Comparison of ENCODE assay signal across 1 cellular context in the genomic region with DNA sequence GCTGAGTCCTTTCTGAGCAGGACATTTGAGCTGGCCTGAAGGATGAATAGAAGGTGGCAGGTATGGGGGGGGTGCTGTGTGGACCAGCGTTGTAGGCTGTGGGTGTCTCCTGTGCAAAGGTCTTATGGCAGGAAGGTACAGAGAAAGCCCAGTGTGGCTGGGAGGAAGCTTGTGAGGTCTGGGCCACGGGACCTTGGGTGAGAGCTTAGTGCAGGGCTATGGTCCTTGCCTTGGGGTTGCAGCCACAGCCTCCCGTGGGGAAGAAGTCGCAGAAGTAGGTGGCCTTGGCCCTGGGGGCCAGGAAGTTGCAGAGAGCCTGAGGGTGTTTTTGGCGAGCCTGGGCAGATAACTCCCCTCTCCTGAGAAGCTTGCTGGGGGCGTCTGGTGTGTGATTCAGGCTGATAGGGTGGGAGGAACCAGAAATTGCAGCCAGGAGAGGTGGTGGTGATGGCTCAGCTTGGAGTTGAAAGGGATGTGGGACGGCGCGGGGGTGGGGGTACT.
TF ChIP-seq lines count a peak whose summit lies in the region.

No MANE protein-coding gene starts in this region.

TF ChIP-seq in GM23338, 12 proteins besides CTCF, POLR2A, EP300 and RAD21 (continued from another document):
- TF ChIP-seq, protein P1, sequence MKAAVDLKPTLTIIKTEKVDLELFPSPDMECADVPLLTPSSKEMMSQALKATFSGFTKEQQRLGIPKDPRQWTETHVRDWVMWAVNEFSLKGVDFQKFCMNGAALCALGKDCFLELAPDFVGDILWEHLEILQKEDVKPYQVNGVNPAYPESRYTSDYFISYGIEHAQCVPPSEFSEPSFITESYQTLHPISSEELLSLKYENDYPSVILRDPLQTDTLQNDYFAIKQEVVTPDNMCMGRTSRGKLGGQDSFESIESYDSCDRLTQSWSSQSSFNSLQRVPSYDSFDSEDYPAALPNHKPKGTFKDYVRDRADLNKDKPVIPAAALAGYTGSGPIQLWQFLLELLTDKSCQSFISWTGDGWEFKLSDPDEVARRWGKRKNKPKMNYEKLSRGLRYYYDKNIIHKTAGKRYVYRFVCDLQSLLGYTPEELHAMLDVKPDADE (IDR thresholded peaks at IDR 0.05), result no peak
- TF ChIP-seq POLR2AphosphoS5 (IDR thresholded peaks at IDR 0.05; ENCODE audit: low read depth), result no peak
- no peak for TF ChIP-seq EZH2 (IDR thresholded peaks at IDR 0.05; ENCODE audit: low read depth, unreplicated experiment)
- no peak for TF ChIP-seq ZNF462 (CRISPR knock-in tag; IDR thresholded peaks at IDR 0.05)
- no peak for TF ChIP-seq STAT1 (IDR thresholded peaks at IDR 0.05; ENCODE audit: unreplicated experiment)
- TF ChIP-seq ZNF331 (CRISPR knock-in tag; IDR thresholded peaks at IDR 0.05; ENCODE audit: low read depth), result no peak
- TF ChIP-seq, protein P2, sequence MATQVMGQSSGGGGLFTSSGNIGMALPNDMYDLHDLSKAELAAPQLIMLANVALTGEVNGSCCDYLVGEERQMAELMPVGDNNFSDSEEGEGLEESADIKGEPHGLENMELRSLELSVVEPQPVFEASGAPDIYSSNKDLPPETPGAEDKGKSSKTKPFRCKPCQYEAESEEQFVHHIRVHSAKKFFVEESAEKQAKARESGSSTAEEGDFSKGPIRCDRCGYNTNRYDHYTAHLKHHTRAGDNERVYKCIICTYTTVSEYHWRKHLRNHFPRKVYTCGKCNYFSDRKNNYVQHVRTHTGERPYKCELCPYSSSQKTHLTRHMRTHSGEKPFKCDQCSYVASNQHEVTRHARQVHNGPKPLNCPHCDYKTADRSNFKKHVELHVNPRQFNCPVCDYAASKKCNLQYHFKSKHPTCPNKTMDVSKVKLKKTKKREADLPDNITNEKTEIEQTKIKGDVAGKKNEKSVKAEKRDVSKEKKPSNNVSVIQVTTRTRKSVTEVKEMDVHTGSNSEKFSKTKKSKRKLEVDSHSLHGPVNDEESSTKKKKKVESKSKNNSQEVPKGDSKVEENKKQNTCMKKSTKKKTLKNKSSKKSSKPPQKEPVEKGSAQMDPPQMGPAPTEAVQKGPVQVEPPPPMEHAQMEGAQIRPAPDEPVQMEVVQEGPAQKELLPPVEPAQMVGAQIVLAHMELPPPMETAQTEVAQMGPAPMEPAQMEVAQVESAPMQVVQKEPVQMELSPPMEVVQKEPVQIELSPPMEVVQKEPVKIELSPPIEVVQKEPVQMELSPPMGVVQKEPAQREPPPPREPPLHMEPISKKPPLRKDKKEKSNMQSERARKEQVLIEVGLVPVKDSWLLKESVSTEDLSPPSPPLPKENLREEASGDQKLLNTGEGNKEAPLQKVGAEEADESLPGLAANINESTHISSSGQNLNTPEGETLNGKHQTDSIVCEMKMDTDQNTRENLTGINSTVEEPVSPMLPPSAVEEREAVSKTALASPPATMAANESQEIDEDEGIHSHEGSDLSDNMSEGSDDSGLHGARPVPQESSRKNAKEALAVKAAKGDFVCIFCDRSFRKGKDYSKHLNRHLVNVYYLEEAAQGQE (IDR thresholded peaks at IDR 0.05; ENCODE audit: unreplicated experiment), result no peak
- TF ChIP-seq NANOG (IDR thresholded peaks at IDR 0.05; ENCODE audit: borderline replicate concordance), result no peak
TF ChIP-seq in GM23338: peak in this region for 0.
